19 cellular contexts compared by ENCODE assay signal in the genomic region with DNA sequence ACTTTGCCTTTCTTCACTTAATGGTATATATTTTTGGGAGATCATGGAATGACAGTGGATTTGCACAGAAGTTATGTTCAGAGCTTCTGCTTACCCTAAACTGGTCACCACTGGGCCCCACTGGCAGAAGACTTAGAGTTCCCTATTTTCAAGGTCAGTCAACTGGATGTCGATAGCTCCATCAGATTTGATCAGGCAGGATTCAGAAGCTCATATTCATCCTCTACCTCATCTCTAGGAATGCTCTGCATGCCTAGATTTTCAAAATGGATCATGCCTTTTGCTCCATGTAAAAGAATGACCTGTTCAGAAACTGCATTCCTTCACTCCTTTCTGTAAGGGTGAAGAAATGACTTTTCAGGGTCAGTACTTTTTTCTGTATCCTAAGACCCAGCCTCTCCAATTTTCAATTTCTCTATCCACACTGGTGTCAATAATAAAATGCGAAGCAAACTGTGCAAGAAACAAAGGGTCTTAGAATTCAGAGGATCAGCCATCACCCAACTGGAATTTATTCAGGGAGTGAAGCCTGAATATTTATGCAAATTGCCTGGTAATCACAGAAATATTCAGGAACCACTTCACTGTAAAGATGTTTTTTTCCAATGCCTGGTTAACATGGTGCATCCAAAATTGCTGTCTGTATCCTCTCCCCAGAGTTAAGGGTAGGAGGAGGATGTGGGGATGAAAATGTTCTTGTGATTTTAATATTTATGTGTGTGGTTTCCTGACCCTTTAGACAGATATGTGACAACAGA.
A peak's percentile ranks its signal among the peaks of the same experiment; 100 is the strongest.
DNase-seq lines count a peak whose midpoint lies in the region; ATAC-seq and TF ChIP-seq lines count a peak whose summit lies in the region.
"Had no signal": no experiment of that assay in that cellular context is flagged by ENCODE, and none has a peak within 500 bp of the region (broad histone marks: within the 10 kb centered on the region; RNA-seq: fewer than 3 reads in every experiment).

No MANE protein-coding gene starts in this region.

- TF ChIP-seq POLR2A in IMR-90 (IDR thresholded peaks at IDR 0.05; ENCODE audit: low read depth, low read length) (peak; percentile 24; the same call in 1 of the 2 replicates), tibial nerve (IDR thresholded peaks at IDR 0.05) (no peak)

- H3K27me3 ChIP-seq in IMR-90 (ENCODE audit: control insufficient read depth, insufficient read depth, low read length) (no peaks in the 10 kb centered on the region), mesenchymal stem cell (ENCODE audit: control insufficient read depth in 1 of 2, insufficient read depth in 1 of 2, low read length in 2 of 2) (no peaks in the 10 kb centered on the region), tibial nerve (no peaks in the 10 kb centered on the region), H7 (ENCODE audit: control insufficient read depth, insufficient read depth, low read length) (no peaks in the 10 kb centered on the region)

- H2AK5ac ChIP-seq in IMR-90 (ENCODE audit: low read depth, low read length) (no peak overlapping the region), mesenchymal stem cell (ENCODE audit: low read length, severe bottlenecking) (peak overlapping the region; percentile 90)

- DNase-seq in COLO829 (ENCODE audit: low spot score) (peak; percentile 61), IMR-90 (peak; percentile 64), choroid plexus epithelial cell (ENCODE audit: low read depth) (peak; percentile 35), mesenchymal stem cell (peak; percentile 43), tibial nerve (ENCODE audit: low spot score in 2 of 2) (no peak), H7 (no peak)
- no peak for DNase-seq in activated CD4-positive, alpha-beta T cell treated with anti-CD3 and anti-CD28 coated beads, Interleukin-2, amount 50 U/mL, for 4 hours
- DNase-seq: activated CD8-positive, alpha-beta memory T cell treated with anti-CD3 and anti-CD28 coated beads, Interleukin-2, amount 10 ng/mL, durations not matched to agents 7 days and 5 days; cerebellar nuclear complex; hippocampal formation; naive B cell; NCI-H1092 treated with DMSO at 0.1 percent for 48 hours; psoas muscle had no signal

- WGBS in IMR-90 (ENCODE audit: extremely low coverage in 2 of 2, insufficient read length in 1 of 2), 2 experiments, result no CpG with 5 or more reads among the region's 2 CpGs
- WGBS in mesenchymal stem cell, result 50% methylated on average over 2 of the region's 2 CpGs
- 49% methylated on average over 2 of the region's 2 CpGs for WGBS in tibial nerve, 2 donors

- POLR2A ChIA-PET in IMR-90 (lab: Charles Lee; ENCODE audit: unreplicated experiment), result no interaction called here

- no peaks in the 10 kb centered on the region for H4K20me1 ChIP-seq in IMR-90 (ENCODE audit: insufficient read depth, low read length)

- H2BK15ac ChIP-seq in IMR-90 (ENCODE audit: low read depth, low read length), result peak overlapping the region; percentile 75; the same call in 2 of the 3 replicates
- H2BK15ac ChIP-seq in mesenchymal stem cell (ENCODE audit: low read depth, poor library complexity, severe bottlenecking), result no peak overlapping the region

- dilution Hi-C loops in IMR-90 (cut with HindIII; ENCODE audit: low sequenced_read_pairs, unreplicated experiment), result no loop called here

- TF ChIP-seq RAD21 in IMR-90 (IDR thresholded peaks at IDR 0.05; ENCODE audit: low read length), result no peak

- CTCF ChIA-PET in IMR-90 (lab: Yijun Ruan, JAX), result interaction anchor here (1.5 kb wide), 1 partner anchor 218 kb away, joined by 7 read pairs; the partner anchor contains the start of gene INSYN2B

- no peak overlapping the region; the same call in 1 of the 2 replicates for H3K56ac ChIP-seq in IMR-90 (ENCODE audit: extremely low read depth, insufficient read depth, low read length)

- H3K9me1 ChIP-seq in IMR-90 (ENCODE audit: insufficient read depth, low read length), result peaks cover 10% of the 10 kb centered on the region

- H3K23ac ChIP-seq in IMR-90 (ENCODE audit: low read depth, low read length) (peak overlapping the region; percentile 48; the same call in 1 of the 2 replicates), mesenchymal stem cell (ENCODE audit: low read length in 2 of 2) (no peak overlapping the region)

- H3K18ac ChIP-seq in IMR-90 (ENCODE audit: low read depth, low read length), result peak overlapping the region; percentile 30; the same call in 1 of the 2 replicates
- no peak overlapping the region for H3K18ac ChIP-seq in mesenchymal stem cell (ENCODE audit: low read depth in 1 of 2, low read length in 2 of 2)

- in situ Hi-C loops in IMR-90 (cut with MboI; ENCODE audit: low sequenced_read_pairs), result no loop called here

- H4K8ac ChIP-seq in IMR-90 (ENCODE audit: low read depth in 2 of 2, low read length in 2 of 2), result peak overlapping the region; percentile 35 to 75; a peak in 3 of 4 replicates
- no peak overlapping the region for H4K8ac ChIP-seq in mesenchymal stem cell (ENCODE audit: low read length)

- peak overlapping the region; percentile 56 for H2BK5ac ChIP-seq in IMR-90 (ENCODE audit: low read depth, low read length, poor library complexity, severe bottlenecking)
- H2BK5ac ChIP-seq in mesenchymal stem cell (ENCODE audit: low read depth, low read length, poor library complexity, severe bottlenecking), result no peak overlapping the region

- H3K79me1 ChIP-seq in IMR-90 (ENCODE audit: low read depth in 1 of 2, low read length in 2 of 2), result no peaks in the 10 kb centered on the region
- H3K79me1 ChIP-seq in mesenchymal stem cell (replicated peaks; ENCODE audit: low read length, poor library complexity, severe bottlenecking), result peaks cover 2% of the 10 kb centered on the region

- no peak overlapping the region for H2AFZ ChIP-seq in IMR-90 (replicated peaks; ENCODE audit: low read length, poor library complexity)
- no peak overlapping the region for H2AFZ ChIP-seq in mesenchymal stem cell (ENCODE audit: low read depth, low read length)

- no peak overlapping the region for H3K4me3 ChIP-seq in IMR-90 (ENCODE audit: insufficient read depth, low read depth, low read length)
- no peak overlapping the region for H3K4me3 ChIP-seq in choroid plexus epithelial cell (ENCODE audit: low read depth, low read length)
- no peak overlapping the region for H3K4me3 ChIP-seq in mesenchymal stem cell (ENCODE audit: insufficient read depth in 1 of 2, low read depth in 1 of 2, low read length in 2 of 2)
- H3K4me3 ChIP-seq in tibial nerve, result no peak overlapping the region
- no peak overlapping the region for H3K4me3 ChIP-seq in H7 (ENCODE audit: insufficient read depth, low read depth, low read length)
- H3K4me3 ChIP-seq: left ventricle myocardium inferior, psoas muscle had no signal

- no peak overlapping the region for H3K9ac ChIP-seq in IMR-90 (ENCODE audit: low read depth, low read length)
- no peak overlapping the region for H3K9ac ChIP-seq in mesenchymal stem cell (ENCODE audit: low read length)

- H3K4ac ChIP-seq in IMR-90 (ENCODE audit: low read depth, low read length) (peak overlapping the region; percentile 83; the same call in 1 of the 2 replicates), mesenchymal stem cell (ENCODE audit: low read depth in 1 of 2, low read length in 2 of 2) (no peak overlapping the region)

- H3K14ac ChIP-seq in IMR-90 (replicated peaks; ENCODE audit: low read depth, low read length) (0 out of 2 replicates have a peak overlapping the region, but pooled peaks have one; percentile 67), mesenchymal stem cell (ENCODE audit: low read length in 2 of 2) (no peak overlapping the region)

- intact Hi-C loops in IMR-90 (cut with micrococcal nuclease), result no loop called here

- H2BK20ac ChIP-seq in IMR-90 (ENCODE audit: low read depth, low read length), result peak overlapping the region; percentile 95

- BruUV-seq in IMR-90 (replicated peaks; lab: Mats Ljungman, UMichigan), result no TSS peak

- H3K9me3 ChIP-seq in IMR-90 (ENCODE audit: control insufficient read depth, insufficient read depth, low read length) (no peaks in the 10 kb centered on the region), mesenchymal stem cell (ENCODE audit: control insufficient read depth, low read length) (no peaks in the 10 kb centered on the region), tibial nerve (no peaks in the 10 kb centered on the region)
- H3K9me3 ChIP-seq: left ventricle myocardium inferior, psoas muscle had no signal

- H3K4me2 ChIP-seq in IMR-90 (ENCODE audit: low read depth, low read length) (peak overlapping the region; percentile 12; the same call in 1 of the 2 replicates), mesenchymal stem cell (ENCODE audit: low read length, poor library complexity, severe bottlenecking) (no peak overlapping the region)

- peak overlapping the region; percentile 36 for H4K91ac ChIP-seq in IMR-90 (ENCODE audit: insufficient read depth, low read depth, low read length)
- H4K91ac ChIP-seq in mesenchymal stem cell (ENCODE audit: low read length), result no peak overlapping the region

- no peak overlapping the region for H2AK9ac ChIP-seq in IMR-90 (replicated peaks; ENCODE audit: low read depth, low read length, poor library complexity)

- no peaks in the 10 kb centered on the region for H3K36me3 ChIP-seq in IMR-90 (ENCODE audit: control insufficient read depth, insufficient read depth, low read length)
- no peaks in the 10 kb centered on the region for H3K36me3 ChIP-seq in mesenchymal stem cell (ENCODE audit: control insufficient read depth in 1 of 2, insufficient read depth in 2 of 2, low read depth in 1 of 2, low read length in 2 of 2)
- no peaks in the 10 kb centered on the region for H3K36me3 ChIP-seq in tibial nerve
- H3K36me3 ChIP-seq in H7 (replicated peaks; ENCODE audit: control insufficient read depth, insufficient read depth, low read length), result no peaks in the 10 kb centered on the region
- H3K36me3 ChIP-seq: left ventricle myocardium inferior had no signal

- ATAC-seq in IMR-90 (ENCODE audit: low read depth) (peak; percentile 80), HG02840 (IDR thresholded peaks at IDR 0.05; ENCODE audit: low FRiP score, unreplicated experiment) (no peak)
- ATAC-seq: activated CD8-positive, alpha-beta memory T cell treated with anti-CD3 and anti-CD28 coated beads, Interleukin-2, amount 10 ng/mL, durations not matched to agents 7 days and 5 days; activated naive CD4-positive, alpha-beta T cell treated with anti-CD3 and anti-CD28 coated beads, Interleukin-2, amount 50 U/mL, for 72 hours; HepG2; psoas muscle had no signal

- no peak overlapping the region for H4K5ac ChIP-seq in IMR-90 (ENCODE audit: low read depth, low read length)

- H2BK12ac ChIP-seq in mesenchymal stem cell (ENCODE audit: low read length in 2 of 2), result no peak overlapping the region

- H3K27ac ChIP-seq in IMR-90 (ENCODE audit: insufficient read depth, low read length), result no peak overlapping the region
- peak overlapping the region; percentile 75 for H3K27ac ChIP-seq in mesenchymal stem cell (ENCODE audit: low read length, poor library complexity, severe bottlenecking)
- H3K27ac ChIP-seq in tibial nerve, result no peak overlapping the region
- H3K27ac ChIP-seq: C4-2B, left ventricle myocardium inferior, psoas muscle, VCaP had no signal

- H3K4me1 ChIP-seq in IMR-90 (ENCODE audit: control insufficient read depth, insufficient read depth, low read length) (peaks cover 7% of the 10 kb centered on the region), mesenchymal stem cell (ENCODE audit: control insufficient read depth, insufficient read depth, low read depth, low read length) (peaks cover 6% of the 10 kb centered on the region), tibial nerve (peaks cover 0 to 12% (median 0%) of the 10 kb centered on the region in 4 donors)
- H3K4me1 ChIP-seq: psoas muscle had no signal

- TF ChIP-seq CTCF in IMR-90 (conservative IDR thresholded peaks at IDR 0.05; ENCODE audit: low read depth, low read length), result no peak
- TF ChIP-seq CTCF in choroid plexus epithelial cell (conservative IDR thresholded peaks at IDR 0.05; ENCODE audit: low read depth, low read length), result no peak
- no peak for TF ChIP-seq CTCF in tibial nerve (IDR thresholded peaks at IDR 0.05)

- peak overlapping the region; percentile 91 for H2BK120ac ChIP-seq in IMR-90 (ENCODE audit: low read depth, low read length)
- H2BK120ac ChIP-seq in mesenchymal stem cell (ENCODE audit: low read depth, low read length), result no peak overlapping the region

- TF ChIP-seq EP300 in tibial nerve (IDR thresholded peaks at IDR 0.05), result no peak

Comparison
In these comparisons a context has a peak if more than half of its experiments do, and no peak if none do; other contexts are left out.
1. DNase-seq: peak in COLO829 (single experiment), IMR-90 (single experiment), choroid plexus epithelial cell (single experiment) and mesenchymal stem cell (single experiment); none in tibial nerve (0 of 2), activated CD4-positive, alpha-beta T cell treated with anti-CD3 and anti-CD28 coated beads, Interleukin-2, amount 50 U/mL, for 4 hours (0 of 2) and H7 (single experiment).